8 cellular contexts compared by ENCODE assay signal in the genomic region with DNA sequence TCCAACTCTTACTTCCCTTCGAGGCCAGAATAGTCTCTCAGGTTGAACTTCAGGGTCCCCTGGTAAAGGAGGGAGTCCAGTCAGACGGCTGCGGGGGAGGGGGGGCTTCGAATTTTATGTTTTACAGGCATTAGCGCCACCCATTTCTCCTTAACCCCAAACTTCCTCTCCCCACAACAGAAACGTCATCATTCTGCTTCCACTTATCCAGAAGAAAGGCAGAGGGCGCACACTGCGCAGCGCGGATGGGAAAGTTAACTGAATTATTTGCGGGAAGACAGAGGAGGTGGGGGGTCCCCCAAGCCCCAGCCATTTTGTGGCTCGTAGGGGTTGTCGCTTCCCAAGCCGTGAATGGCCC. TPM values are rescaled to one million over a fixed set of nuclear protein-coding genes. Genes with fewer than 3 reads are reported as not detected.
DNase-seq lines count a peak whose midpoint lies in the region; ATAC-seq and TF ChIP-seq lines count a peak whose summit lies in the region.

No MANE protein-coding gene starts in this region.

- H3K27ac ChIP-seq in layer of hippocampus (ENCODE audit: low read depth, low read length) = peak overlapping the region; percentile 100

- DNase-seq in DMS 273 (lab: John Stamatoyannopoulos, UW; ENCODE audit: unreplicated experiment) (peak; percentile 89), M059J (ENCODE audit: low read depth) (peak; percentile 92), RPMI8226 (peak; percentile 78), choroid plexus epithelial cell (ENCODE audit: low read depth) (peak; percentile 92)
- DNase-seq in stimulated activated CD8-positive, alpha-beta memory T cell treated with anti-CD3 and anti-CD28 coated beads, Interleukin-4, amount 100 ng/mL, for 24 hours (ENCODE audit: low read depth) = peak; percentile 19

- TF ChIP-seq CTCF in choroid plexus epithelial cell (conservative IDR thresholded peaks at IDR 0.05; ENCODE audit: low read depth, low read length) = peak; percentile 48

- ATAC-seq in GM21526 (IDR thresholded peaks at IDR 0.05; ENCODE audit: low FRiP score, unreplicated experiment) = peak; percentile 11
- no peak for ATAC-seq in HG02885 (IDR thresholded peaks at IDR 0.05; ENCODE audit: poor library complexity, unreplicated experiment)

- no peaks in the 10 kb centered on the region for H3K27me3 ChIP-seq in layer of hippocampus (ENCODE audit: control insufficient read depth, insufficient read depth, low read length)

- peak overlapping the region; percentile 100 for H3K4me3 ChIP-seq in choroid plexus epithelial cell (ENCODE audit: low read depth, low read length)

RNA-seq across cellular contexts. Expression of gene PRMT2, which starts 0.5 kb away (rescaled TPM):
- 75.0 and 117 TPM in 2 replicates for total RNA-seq in M059J (2014; rRNA removed; shearing (Covaris generic))

RNA-seq across cellular contexts. Expression of gene S100B, which starts 30.1 kb away (rescaled TPM):
- total RNA-seq in M059J (2014; rRNA removed; shearing (Covaris generic)) = not detected in 2 replicates

Comparison
In these comparisons a context has a peak if more than half of its experiments do, and no peak if none do; other contexts are left out.
1. DNase-seq: peak in every context shown above with its lines; median percentile 92 in M059J; 92 in choroid plexus epithelial cell; 89 in DMS 273; 78 in RPMI8226; 19 in stimulated activated CD8-positive, alpha-beta memory T cell treated with anti-CD3 and anti-CD28 coated beads, Interleukin-4, amount 100 ng/mL, for 24 hours.